ENCODE assay signal across 17 cellular contexts in genomic region chr6:47084530-47084929, GRCh38. TPM values are rescaled to one million over a fixed set of nuclear protein-coding genes. Genes with fewer than 3 reads are reported as not detected.
"Had no signal": no experiment of that assay in that cellular context is flagged by ENCODE, and none has a peak within 500 bp of the region (broad histone marks: within the 10 kb centered on the region; RNA-seq: fewer than 3 reads in every experiment).

No MANE protein-coding gene starts in this region.

- H3K4me3 ChIP-seq: breast epithelium, esophagus squamous epithelium had no signal

- H3K4me1 Mint-ChIP-seq: activated naive CD4-positive, alpha-beta T cell treated with anti-CD3 and anti-CD28 coated beads, Interleukin-2, amount 10 ng/mL, durations not matched to agents 7 days and 5 days; activated T-helper 17 cell treated with anti-CD3 and anti-CD28 coated beads, Interleukin-2, amount 50 U/mL, for 72 hours; naive B cell had no signal

- H3K36me3 ChIP-seq: breast epithelium, esophagus squamous epithelium, neutrophil had no signal

- ATAC-seq: activated T-helper 17 cell treated with anti-CD3 and anti-CD28 coated beads, Interleukin-2, amount 50 U/mL, for 72 hours; foreskin keratinocyte had no signal

- H3K4me1 ChIP-seq: foreskin keratinocyte had no signal

- H3K27ac Mint-ChIP-seq: activated naive CD4-positive, alpha-beta T cell treated with anti-CD3 and anti-CD28 coated beads, Interleukin-2, amount 10 ng/mL, durations not matched to agents 7 days and 5 days; activated T-helper 17 cell treated with anti-CD3 and anti-CD28 coated beads, Interleukin-2, amount 50 U/mL, for 72 hours; naive B cell; T-helper 2 cell treated with Interferon-gamma antibody and Interleukin-4, amounts not matched to agents 5 μg/mL and 100 μg/mL, for 36 hours had no signal

- H3K36me3 Mint-ChIP-seq: activated naive CD4-positive, alpha-beta T cell treated with anti-CD3 and anti-CD28 coated beads, Interleukin-2, amount 10 ng/mL, durations not matched to agents 7 days and 5 days; mesothelial cell of epicardium; naive B cell had no signal

- H3K9me3 ChIP-seq: breast epithelium, esophagus squamous epithelium, neutrophil had no signal

- DNase-seq: activated CD4-positive, alpha-beta T cell treated with anti-CD3 and anti-CD28 coated beads, Interleukin-2, amount 50 U/mL, for 1 hour; activated naive CD4-positive, alpha-beta T cell treated with anti-CD3 and anti-CD28 coated beads, Interleukin-2, amount 10 ng/mL, durations not matched to agents 7 days and 5 days; activated T-cell treated with anti-CD3 and anti-CD28 coated beads for 4 hours; esophagus squamous epithelium; foreskin keratinocyte; head of caudate nucleus; naive B cell; posterior cingulate gyrus; stimulated activated CD4-positive, alpha-beta T cell treated with anti-CD3 and anti-CD28 coated beads, Interleukin-2, amount 100 ng/mL, for 24 hours; stimulated activated naive CD4-positive, alpha-beta T cell had no signal

- H3K27me3 ChIP-seq: breast epithelium, foreskin keratinocyte, neutrophil had no signal

- H3K9me3 Mint-ChIP-seq: activated naive CD4-positive, alpha-beta T cell treated with anti-CD3 and anti-CD28 coated beads, Interleukin-2, amount 10 ng/mL, durations not matched to agents 7 days and 5 days; activated T-helper 17 cell treated with anti-CD3 and anti-CD28 coated beads, Interleukin-2, amount 50 U/mL, for 72 hours; mesothelial cell of epicardium; T-helper 2 cell treated with Interferon-gamma antibody and Interleukin-4, amounts not matched to agents 5 μg/mL and 100 μg/mL, for 36 hours had no signal

- H3K4me3 Mint-ChIP-seq: activated naive CD4-positive, alpha-beta T cell treated with anti-CD3 and anti-CD28 coated beads, Interleukin-2, amount 10 ng/mL, durations not matched to agents 7 days and 5 days; activated T-helper 17 cell treated with anti-CD3 and anti-CD28 coated beads, Interleukin-2, amount 50 U/mL, for 72 hours; mesothelial cell of epicardium; naive B cell; T-helper 2 cell treated with Interferon-gamma antibody and Interleukin-4, amounts not matched to agents 5 μg/mL and 100 μg/mL, for 36 hours had no signal

- H3K27ac ChIP-seq: breast epithelium, foreskin keratinocyte, neutrophil had no signal

RNA-seq across cellular contexts. Expression of gene ADGRF1, which starts 42.4 kb away (rescaled TPM):
- total RNA-seq: activated CD8-positive, alpha-beta memory T cell treated with anti-CD3 and anti-CD28 coated beads for 36 hours; activated T-helper 17 cell treated with anti-CD3 and anti-CD28 coated beads, Interleukin-2, amount 50 U/mL, for 72 hours; liver had no signal
